1 cellular context compared by ENCODE assay signal in the genomic region with DNA sequence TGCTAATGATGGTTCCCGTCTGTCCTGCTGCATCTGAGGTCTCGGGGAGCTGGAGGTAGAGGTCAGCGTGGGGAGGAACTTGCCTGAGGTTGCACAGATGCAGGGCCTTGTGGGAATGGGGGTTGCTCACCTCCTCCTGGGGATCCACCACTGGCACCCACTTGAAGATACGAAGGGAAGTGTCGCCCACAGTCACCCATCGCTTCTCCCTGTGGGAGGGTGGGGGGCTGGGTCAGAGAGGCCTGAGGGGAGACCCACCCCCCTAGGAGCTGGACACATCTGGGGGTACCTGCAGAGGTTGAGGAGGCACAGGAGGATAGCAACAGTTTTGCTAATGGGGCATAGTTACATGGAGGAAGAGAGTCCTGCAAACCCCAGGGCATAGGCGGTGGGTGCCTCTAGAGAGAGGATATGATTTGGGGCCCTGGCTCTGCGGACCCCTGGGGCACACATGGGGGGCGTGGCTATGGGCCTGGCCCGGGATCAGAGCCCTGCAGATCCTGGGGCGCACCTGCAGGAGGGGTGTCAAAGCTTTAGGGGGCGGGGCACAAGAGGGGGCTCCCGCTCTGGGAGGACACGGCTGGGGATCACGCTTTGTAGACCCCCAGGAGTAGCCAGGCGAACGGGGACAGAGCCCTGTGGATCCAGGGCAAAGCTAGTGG.
TF ChIP-seq lines count a peak whose summit lies in the region.

No MANE protein-coding gene starts in this region.

TF ChIP-seq in SK-N-SH, 30 proteins besides CTCF, POLR2A, EP300 and RAD21 (continued from another document):
- TF ChIP-seq, protein P1, sequence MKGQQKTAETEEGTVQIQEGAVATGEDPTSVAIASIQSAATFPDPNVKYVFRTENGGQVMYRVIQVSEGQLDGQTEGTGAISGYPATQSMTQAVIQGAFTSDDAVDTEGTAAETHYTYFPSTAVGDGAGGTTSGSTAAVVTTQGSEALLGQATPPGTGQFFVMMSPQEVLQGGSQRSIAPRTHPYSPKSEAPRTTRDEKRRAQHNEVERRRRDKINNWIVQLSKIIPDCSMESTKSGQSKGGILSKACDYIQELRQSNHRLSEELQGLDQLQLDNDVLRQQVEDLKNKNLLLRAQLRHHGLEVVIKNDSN (IDR thresholded peaks at IDR 0.05; ENCODE audit: borderline replicate concordance, low read depth), result no peak
- no peak for TF ChIP-seq NRF1 (IDR thresholded peaks at IDR 0.05; ENCODE audit: low read depth, low read length)
